ENCODE assay signal across 14 cellular contexts in genomic region chr11:122085264-122085663, GRCh38. TPM values are rescaled to one million over a fixed set of nuclear protein-coding genes. Genes with fewer than 3 reads are reported as not detected.
A peak's percentile ranks its signal among the peaks of the same experiment; 100 is the strongest.
DNase-seq lines count a peak whose midpoint lies in the region; ATAC-seq and TF ChIP-seq lines count a peak whose summit lies in the region.
"Had no signal": no experiment of that assay in that cellular context is flagged by ENCODE, and none has a peak within 500 bp of the region (broad histone marks: within the 10 kb centered on the region; RNA-seq: fewer than 3 reads in every experiment).

No MANE protein-coding gene starts in this region.

- H3K4me3 ChIP-seq in ACC112 (ENCODE audit: low read depth, low read length) = no peak overlapping the region
- H3K4me3 ChIP-seq in epithelial cell of esophagus (ENCODE audit: low read length) = no peak overlapping the region
- no peak overlapping the region for H3K4me3 ChIP-seq in muscle layer of duodenum (ENCODE audit: low read depth in 1 of 2, low read length in 2 of 2)
- H3K4me3 ChIP-seq in naive thymus-derived CD4-positive, alpha-beta T cell (ENCODE audit: low read length) = no peak overlapping the region
- H3K4me3 ChIP-seq: BLaER1, Peyer's patch, spleen had no signal

- H3K9me3 ChIP-seq in muscle layer of duodenum (ENCODE audit: control insufficient read depth in 1 of 2, low read length in 2 of 2) = no peaks in the 10 kb centered on the region
- H3K9me3 ChIP-seq in naive thymus-derived CD4-positive, alpha-beta T cell (ENCODE audit: control insufficient read depth in 2 of 3, low read length in 3 of 3) = no peaks in the 10 kb centered on the region
- H3K9me3 ChIP-seq: BLaER1, Peyer's patch, spleen had no signal

- CTCF ChIA-PET in naive thymus-derived CD4-positive, alpha-beta T cell (lab: Charles Lee) = no interaction called here

- POLR2A ChIA-PET in naive thymus-derived CD4-positive, alpha-beta T cell (lab: Charles Lee) = no interaction called here

- H3K9me3 Mint-ChIP-seq in naive thymus-derived CD4-positive, alpha-beta T cell = peaks cover 0 to 3% (median 0%) of the 10 kb centered on the region in 11 donors

- peaks cover 0 to 16% (median 8%) of the 10 kb centered on the region in 5 donors for H3K27me3 Mint-ChIP-seq in naive thymus-derived CD4-positive, alpha-beta T cell

- ATAC-seq in naive thymus-derived CD4-positive, alpha-beta T cell = no peak

- intact Hi-C loops in naive thymus-derived CD4-positive, alpha-beta T cell (cut with micrococcal nuclease) = no loop called here

- H3K27me3 ChIP-seq in ACC112 (ENCODE audit: insufficient read depth, low read length) (no peaks in the 10 kb centered on the region), muscle layer of duodenum (ENCODE audit: low read depth, low read length) (no peaks in the 10 kb centered on the region)
- H3K27me3 ChIP-seq in naive thymus-derived CD4-positive, alpha-beta T cell (ENCODE audit: control insufficient read depth in 2 of 2, insufficient read depth in 2 of 2, low read length in 2 of 2) = no peaks in the 10 kb centered on the region
- H3K27me3 ChIP-seq: BLaER1, Peyer's patch, spleen had no signal

- DNase-seq in epithelial cell of esophagus (ENCODE audit: low read depth) (peak; percentile 37), SIG-M5 treated with dmso at 0.1 percent for 504 hours (lab: John Stamatoyannopoulos, UW; ENCODE audit: unreplicated experiment) (no peak), MV-4-11 (lab: John Stamatoyannopoulos, UW) (no peak)
- no peak for DNase-seq in activated CD4-positive, alpha-beta T cell treated with anti-CD3 and anti-CD28 coated beads for 4 hours
- DNase-seq in naive thymus-derived CD4-positive, alpha-beta T cell = no peak
- DNase-seq: erythroblast, mesendoderm, NCI-H1694 treated with DMSO at 0.1 percent for 48 hours, Peyer's patch, spleen had no signal

- H2AFZ ChIP-seq in ACC112 (ENCODE audit: low read length, unreplicated experiment) = no peak overlapping the region

- H3K36me3 Mint-ChIP-seq in naive thymus-derived CD4-positive, alpha-beta T cell = no peaks in the 10 kb centered on the region

- H3K4me1 ChIP-seq in ACC112 (ENCODE audit: control insufficient read depth, insufficient read depth, low read length, unreplicated experiment) (peaks cover 50% of the 10 kb centered on the region), muscle layer of duodenum (ENCODE audit: control insufficient read depth in 1 of 2, insufficient read depth in 2 of 2, low read length in 2 of 2) (peaks cover 5 to 10% of the 10 kb centered on the region in 2 donors)
- no peaks in the 10 kb centered on the region for H3K4me1 ChIP-seq in naive thymus-derived CD4-positive, alpha-beta T cell (ENCODE audit: control insufficient read depth in 2 of 2, insufficient read depth in 2 of 2, low read length in 2 of 2)
- H3K4me1 ChIP-seq: BLaER1, Peyer's patch, spleen had no signal

- H3K36me3 ChIP-seq in ACC112 (ENCODE audit: insufficient read depth, low read length) = peaks cover 33% of the 10 kb centered on the region
- H3K36me3 ChIP-seq in muscle layer of duodenum (ENCODE audit: control insufficient read depth in 1 of 2, insufficient read depth in 2 of 2, low read length in 2 of 2) = peaks cover 0 to 5% of the 10 kb centered on the region in 2 donors
- H3K36me3 ChIP-seq in naive thymus-derived CD4-positive, alpha-beta T cell (ENCODE audit: control insufficient read depth in 2 of 3, insufficient read depth in 3 of 3, low read length in 3 of 3) = no peaks in the 10 kb centered on the region
- H3K36me3 ChIP-seq: BLaER1, Peyer's patch, spleen had no signal

- H3K27ac ChIP-seq in ACC112 (ENCODE audit: low read depth, low read length) (peak overlapping the region; percentile 80), muscle layer of duodenum (ENCODE audit: low read length) (peak overlapping the region; percentile 54)
- H3K27ac ChIP-seq in naive thymus-derived CD4-positive, alpha-beta T cell (ENCODE audit: low read depth, low read length) = no peak overlapping the region
- H3K27ac ChIP-seq: BLaER1, spleen had no signal

- H3K79me2 ChIP-seq in ACC112 (ENCODE audit: control insufficient read depth, insufficient read depth, low read length, unreplicated experiment) = peaks cover 15% of the 10 kb centered on the region

- no peak overlapping the region for H3K27ac Mint-ChIP-seq in naive thymus-derived CD4-positive, alpha-beta T cell

- H3K4me1 Mint-ChIP-seq in naive thymus-derived CD4-positive, alpha-beta T cell = no peaks in the 10 kb centered on the region

- H3K4me3 Mint-ChIP-seq in naive thymus-derived CD4-positive, alpha-beta T cell = no peak overlapping the region

- TF ChIP-seq CTCF in epithelial cell of esophagus (IDR thresholded peaks at IDR 0.05; ENCODE audit: insufficient read depth, low read depth, low read length, missing control alignments) = no peak

TF ChIP-seq in PFSK-1, 5 proteins besides CTCF, POLR2A, EP300 and RAD21:
- TF ChIP-seq FOXP2 (optimal IDR thresholded peaks at IDR 0.05; ENCODE audit: borderline replicate concordance, extremely low read depth, extremely low read length, insufficient read depth) (no peak), TAF1 (IDR thresholded peaks at IDR 0.05; ENCODE audit: borderline replicate concordance, insufficient read depth, low read length) (peak; percentile 38; the same call in 1 of the 2 replicates), SIN3A (IDR thresholded peaks at IDR 0.05; ENCODE audit: borderline replicate concordance, insufficient read depth, low read length) (peak; percentile 94; the same call in 1 of the 2 replicates), POLR2AphosphoS5 (IDR thresholded peaks at IDR 0.05; ENCODE audit: low read depth, low read length) (peak; percentile 51), REST (IDR thresholded peaks at IDR 0.05; ENCODE audit: insufficient read depth in 1 of 2, low read depth in 2 of 2, low read length in 2 of 2) (no peak)

RNA-seq across cellular contexts. Expression of gene BLID, which starts 30.8 kb away (rescaled TPM):
- polyA plus RNA-seq in PFSK-1 (2012; ENCODE audit: insufficient read length, low read depth) = not detected
- not detected for total RNA-seq in naive thymus-derived CD4-positive, alpha-beta T cell
- polyA plus RNA-seq in naive thymus-derived CD4-positive, alpha-beta T cell = not detected
- total RNA-seq: Peyer's patch had no signal
- polyA plus RNA-seq: spleen had no signal
